In genomic region chr14:52553671-52554575, GRCh38 we compare ENCODE assay signal across 8 cellular contexts. TPM values are rescaled to one million over a fixed set of nuclear protein-coding genes. Genes with fewer than 3 reads are reported as not detected.
DNase-seq lines count a peak whose midpoint lies in the region; ATAC-seq and TF ChIP-seq lines count a peak whose summit lies in the region.

No MANE protein-coding gene starts in this region.

- peaks cover 35% of the 10 kb centered on the region for H3K79me2 ChIP-seq in SU-DHL-6 (ENCODE audit: insufficient read depth, low read length)

- H3K4me2 ChIP-seq in SU-DHL-6 (ENCODE audit: low read depth, low read length, poor library complexity, severe bottlenecking), result peak overlapping the region; percentile 86

- H3K4me3 ChIP-seq in SU-DHL-6 (ENCODE audit: insufficient read depth, low read length, poor library complexity, severe bottlenecking), result peak overlapping the region; percentile 96

- H3F3A ChIP-seq in SU-DHL-6 (ENCODE audit: insufficient read depth), result peaks cover 11% of the 10 kb centered on the region

- H3K9ac ChIP-seq in SU-DHL-6 (ENCODE audit: low read length), result peak overlapping the region; percentile 85

- no peak for TF ChIP-seq CTCF in SU-DHL-6 (IDR thresholded peaks at IDR 0.05; ENCODE audit: insufficient read depth, low read length, poor library complexity, severe bottlenecking)
- TF ChIP-seq CTCF in omental fat pad (IDR thresholded peaks at IDR 0.05), result no peak

- peaks cover 9% of the 10 kb centered on the region for H3K27me3 Mint-ChIP-seq in activated naive CD8-positive, alpha-beta T cell treated with anti-CD3 and anti-CD28 coated beads, Interleukin-2, amount 50 U/mL, for 24 hours

- peak overlapping the region; percentile 92 for H2AFZ ChIP-seq in SU-DHL-6 (ENCODE audit: low read depth, low read length, severe bottlenecking)

- peaks cover 2% of the 10 kb centered on the region for H3K36me3 Mint-ChIP-seq in activated naive CD8-positive, alpha-beta T cell treated with anti-CD3 and anti-CD28 coated beads, Interleukin-2, amount 50 U/mL, for 24 hours (ENCODE audit: low read depth)

- no peaks in the 10 kb centered on the region for H3K9me3 Mint-ChIP-seq in activated naive CD8-positive, alpha-beta T cell treated with anti-CD3 and anti-CD28 coated beads, Interleukin-2, amount 50 U/mL, for 24 hours

- 0 out of 2 replicates have a peak, but pooled peaks cover 10% of the 10 kb centered on the region for H3K36me3 ChIP-seq in SU-DHL-6 (ENCODE audit: low read length)

- intact Hi-C loops in Right ventricle myocardium inferior (cut with DNase I), result loop anchor here (5.0 kb wide), 1 partner anchor 153 kb away; the partner anchor contains the start of gene PSMC6

- H4K20me1 ChIP-seq in SU-DHL-6 (ENCODE audit: low read depth, low read length), result no peaks in the 10 kb centered on the region; the same call in 1 of the 2 replicates

- DNase-seq in ELR (ENCODE audit: low read depth) (peak; percentile 88), NCI-H1092 treated with DMSO at 0.1 percent for 48 hours (lab: John Stamatoyannopoulos, UW) (peak; percentile 87), Right ventricle myocardium inferior (ENCODE audit: missing footprints) (peak; percentile 92), omental fat pad (ENCODE audit: low spot score) (peak; percentile 71), superior temporal gyrus (ENCODE audit: extremely low spot score) (peak; percentile 92)
- peak; percentile 79 for DNase-seq in activated naive CD8-positive, alpha-beta T cell treated with anti-CD3 and anti-CD28 coated beads, Interleukin-2, amount 50 U/mL, for 24 hours

- no peaks in the 10 kb centered on the region for H3K9me3 ChIP-seq in SU-DHL-6 (ENCODE audit: insufficient read depth, low read length)

- H3K9me2 ChIP-seq in SU-DHL-6 (replicated peaks; ENCODE audit: insufficient read depth, low read length), result no peaks in the 10 kb centered on the region

- H3K27ac Mint-ChIP-seq in activated naive CD8-positive, alpha-beta T cell treated with anti-CD3 and anti-CD28 coated beads, Interleukin-2, amount 50 U/mL, for 24 hours, result peak overlapping the region; percentile 74

- H3K27me3 ChIP-seq in SU-DHL-6 (ENCODE audit: low read length), result no peaks in the 10 kb centered on the region

- H3K4me3 Mint-ChIP-seq in activated naive CD8-positive, alpha-beta T cell treated with anti-CD3 and anti-CD28 coated beads, Interleukin-2, amount 50 U/mL, for 24 hours, result peak overlapping the region; percentile 86

- ATAC-seq in activated naive CD8-positive, alpha-beta T cell treated with anti-CD3 and anti-CD28 coated beads, Interleukin-2, amount 50 U/mL, for 24 hours, result no peak
- ATAC-seq in Right ventricle myocardium inferior (no peak), omental fat pad (ENCODE audit: low FRiP score) (no peak), GM18502 (IDR thresholded peaks at IDR 0.05; ENCODE audit: poor library complexity, unreplicated experiment) (no peak)

- peaks cover 24% of the 10 kb centered on the region for H3K4me1 Mint-ChIP-seq in activated naive CD8-positive, alpha-beta T cell treated with anti-CD3 and anti-CD28 coated beads, Interleukin-2, amount 50 U/mL, for 24 hours

- H3K27ac ChIP-seq in SU-DHL-6 (ENCODE audit: low read depth, low read length), result peak overlapping the region; percentile 56

RNA-seq across cellular contexts. Expression of gene GPR137C, which starts 1.3 kb away (rescaled TPM):
- 0.51 TPM for total RNA-seq in Right ventricle myocardium inferior
- 1 to 10 TPM in 1 of 4 donors, under 1 TPM in 3; 0.25 to 1.1 (median 0.71) TPM for total RNA-seq in omental fat pad

RNA-seq across cellular contexts. Expression of gene TXNDC16, which starts 1.6 kb away (rescaled TPM):
- total RNA-seq in Right ventricle myocardium inferior (3.4 TPM), omental fat pad (1 to 10 TPM; 5.2 to 9.5 (median 6.7) TPM)
